8 cellular contexts compared by ENCODE assay signal in genomic region chr10:5412277-5412941, GRCh38. TPM values are rescaled to one million over a fixed set of nuclear protein-coding genes. Genes with fewer than 3 reads are reported as not detected.
DNase-seq lines count a peak whose midpoint lies in the region; ATAC-seq, FAIRE-seq and TF ChIP-seq lines count a peak whose summit lies in the region.

Gene NET1, plus strand, starts transcription at chr10:5412557. Its CDS starts 136 bp downstream, at chr10:5412693.

- DNase-seq in AG09309 (ENCODE audit: low read depth) (peak; percentile 46), NCI-H2227 treated with DMSO at 0.1 percent for 48 hours (lab: John Stamatoyannopoulos, UW) (peak; percentile 73), cerebellar nuclear complex (lab: John Stamatoyannopoulos, UW) (peak; percentile 46 to 73), keratinocyte (ENCODE audit: low read depth, low spot score) (peak; percentile 66)
- peak; percentile 32 for DNase-seq in activated CD4-positive, CD25-positive, alpha-beta regulatory T cell treated with anti-CD3 and anti-CD28 coated beads, Interleukin-2, amount 50 U/mL, for 16 hours (ENCODE audit: low read depth, low spot score)
- DNase-seq in stimulated activated CD4-positive, alpha-beta T cell treated with anti-CD3 and anti-CD28 coated beads, Interleukin-15, amount 100 ng/mL, for 1 hour (ENCODE audit: low read depth in 1 of 2, low spot score in 1 of 2): peak; percentile 19 to 60

- H3K36me3 ChIP-seq in keratinocyte (ENCODE audit: control insufficient read depth in 2 of 2, extremely low read depth in 1 of 2, insufficient read depth in 2 of 2, low read length in 2 of 2): no peaks in the 10 kb centered on the region

- H3K9me1 ChIP-seq in keratinocyte (ENCODE audit: control insufficient read depth, extremely low read depth, insufficient read depth, low read length): no peaks in the 10 kb centered on the region

- dilution Hi-C loops in keratinocyte (cut with MboI; ENCODE audit: extremely low pct_ligation_motif_present, low sequenced_read_pairs): no loop called here

- H3K4me2 ChIP-seq in keratinocyte (ENCODE audit: control insufficient read depth, extremely low read depth, insufficient read depth, low read depth, low read length): peak within 1 kb of the TSS; percentile 93

- TF ChIP-seq CTCF in AG09309 (IDR thresholded peaks at IDR 0.05; ENCODE audit: control insufficient read depth, insufficient read depth, low read depth, low read length, missing control alignments): no peak
- TF ChIP-seq CTCF in keratinocyte (optimal IDR thresholded peaks at IDR 0.05 in 1 of 3, IDR thresholded peaks at IDR 0.05 in 1 of 3, conservative IDR thresholded peaks at IDR 0.05 in 1 of 3; ENCODE audit: extremely low read depth in 1 of 3, insufficient read depth in 2 of 3, low read length in 3 of 3): no peak

- H4K20me1 ChIP-seq in keratinocyte (ENCODE audit: control insufficient read depth, extremely low read depth, insufficient read depth, low read length): no peaks in the 10 kb centered on the region

- peaks cover 47% of the 10 kb centered on the region for H3K79me2 ChIP-seq in keratinocyte (ENCODE audit: control insufficient read depth, insufficient read depth, low read length)

- no peaks in the 10 kb centered on the region for H3K27me3 ChIP-seq in keratinocyte (ENCODE audit: control insufficient read depth, extremely low read depth, insufficient read depth, low read length)

- H2AFZ ChIP-seq in keratinocyte (ENCODE audit: control insufficient read depth, low read length): peak within 1 kb of the TSS; percentile 96

- peaks cover 18% of the 10 kb centered on the region for H3K4me1 ChIP-seq in keratinocyte (ENCODE audit: control insufficient read depth, extremely low read depth, insufficient read depth, low read length)

- peak within 1 kb of the TSS; percentile 84 for H3K9ac ChIP-seq in keratinocyte (ENCODE audit: control insufficient read depth, extremely low read depth, insufficient read depth, low read length)

- ATAC-seq in GM18907 (IDR thresholded peaks at IDR 0.05; ENCODE audit: unreplicated experiment) (peak; percentile 97), HG03139 (IDR thresholded peaks at IDR 0.05; ENCODE audit: unreplicated experiment) (peak; percentile 98)

- H3K4me3 ChIP-seq in AG09309 (ENCODE audit: control insufficient read depth, low read depth, low read length) (peak within 1 kb of the TSS; percentile 85), keratinocyte (ENCODE audit: control insufficient read depth in 2 of 3, extremely low read depth in 1 of 3, insufficient read depth in 2 of 3, low read depth in 1 of 3, low read length in 3 of 3) (peak within 1 kb of the TSS; percentile 78 to 93 (median 81))

- peak; percentile 65 for FAIRE-seq in keratinocyte (lab: Jason Lieb, UNC)

- H3K9me3 ChIP-seq in keratinocyte (ENCODE audit: control insufficient read depth, low read depth, low read length): no peaks in the 10 kb centered on the region

- H3K27ac ChIP-seq in keratinocyte (ENCODE audit: control insufficient read depth, insufficient read depth, low read length): peak within 1 kb of the TSS; percentile 88

RNA-seq across cellular contexts. Expression of gene NET1, which starts in this region (rescaled TPM):
- 129 to 233 TPM (median 214 TPM) in 3 replicates for polyA plus RNA-seq in keratinocyte
- polyA plus RNA-seq in keratinocyte (2011; ENCODE audit: low read depth): 36.9 TPM
- polyA plus RNA-seq in keratinocyte (2011; cell fraction: cytosol; rRNA removed): 93.0 and 144 TPM in 2 replicates
- 96.8 and 100 TPM in 2 replicates for polyA plus RNA-seq in keratinocyte (2011; cell fraction: nucleus; rRNA removed)
- polyA plus RNA-seq in keratinocyte (2012; ENCODE audit: low replicate concordance): 50.5 and 127 TPM in 2 replicates
- 148 to 294 TPM (median 162 TPM) in 3 replicates for polyA minus RNA-seq in keratinocyte
- 227 TPM for polyA minus RNA-seq in keratinocyte (2011; cell fraction: cytosol; rRNA and poly(A)+ RNA removed)
- polyA minus RNA-seq in keratinocyte (2011; cell fraction: nucleus; rRNA and poly(A)+ RNA removed): 90.2 and 144 TPM in 2 replicates

Comparison
In these comparisons a context has a peak if more than half of its experiments do, and no peak if none do; other contexts are left out.
1. Peak in every context shown above with its lines: DNase-seq, ATAC-seq, H3K4me3 ChIP-seq and H3K27ac ChIP-seq.